Comparison of ENCODE assay signal across 17 cellular contexts in the genomic region with DNA sequence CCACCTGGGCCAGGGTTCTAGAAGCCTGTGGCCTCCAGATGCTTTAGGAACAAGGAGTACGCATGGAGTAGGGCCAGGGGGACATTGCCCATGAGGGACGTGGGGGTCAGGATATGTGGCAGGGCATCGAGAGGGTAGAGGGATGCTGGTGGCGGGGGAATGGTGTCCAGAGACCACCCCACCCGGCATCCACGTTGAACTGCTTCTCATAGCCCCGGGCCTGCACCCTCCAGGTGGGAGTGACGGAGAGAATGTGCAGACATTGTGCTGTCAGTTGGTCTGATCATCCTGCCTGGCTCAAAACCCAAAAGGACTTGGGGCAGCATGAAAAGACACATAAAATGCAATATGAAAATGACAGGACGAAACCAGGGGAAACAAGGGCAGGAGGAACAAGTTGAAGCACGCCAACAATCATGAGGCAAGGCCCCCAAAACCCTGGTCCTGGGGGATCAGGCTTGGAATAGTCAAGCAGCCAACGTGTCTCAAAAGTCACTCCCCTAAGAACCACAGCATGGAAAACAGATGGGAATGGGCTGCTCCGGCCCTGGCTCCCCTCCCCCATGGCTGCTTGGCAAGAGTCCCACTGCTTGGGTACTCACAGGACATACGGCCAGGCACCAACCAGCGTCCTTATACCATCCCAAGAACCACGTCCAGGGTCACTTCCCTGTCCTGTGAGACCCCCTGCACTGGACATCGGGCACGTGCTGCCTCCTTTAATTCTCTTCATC.
DNase-seq lines count a peak whose midpoint lies in the region; ATAC-seq and TF ChIP-seq lines count a peak whose summit lies in the region.
"Had no signal": no experiment of that assay in that cellular context is flagged by ENCODE, and none has a peak within 500 bp of the region (broad histone marks: within the 10 kb centered on the region; RNA-seq: fewer than 3 reads in every experiment).

No MANE protein-coding gene starts in this region.

- TF ChIP-seq POLR2A in esophagus muscularis mucosa (IDR thresholded peaks at IDR 0.05; ENCODE audit: low read depth), result no peak
- TF ChIP-seq POLR2A in spleen (IDR thresholded peaks at IDR 0.05), result no peak

- WGBS in esophagus muscularis mucosa, result 74% methylated on average over 15 of the region's 17 CpGs
- WGBS in spleen, 5 donors, result 72 to 85% (median 83%) methylated on average over 17 of the region's 17 CpGs

- peaks cover 4% of the 10 kb centered on the region for H3K27me3 Mint-ChIP-seq in activated CD4-positive, alpha-beta memory T cell treated with anti-CD3 and anti-CD28 coated beads, Interleukin-2, amount 10 ng/mL, durations not matched to agents 7 days and 5 days
- H3K27me3 Mint-ChIP-seq in activated CD4-positive, alpha-beta memory T cell treated with anti-CD3 and anti-CD28 coated beads for 36 hours, result peaks cover 8% of the 10 kb centered on the region

- peak; percentile 14 for DNase-seq in activated CD4-positive, alpha-beta memory T cell treated with anti-CD3 and anti-CD28 coated beads, Interleukin-2, amount 10 ng/mL, durations not matched to agents 7 days and 5 days
- no peak for DNase-seq in activated CD4-positive, alpha-beta memory T cell treated with anti-CD3 and anti-CD28 coated beads for 36 hours
- peak; percentile 17 to 84 for DNase-seq in NCI-H524 (lab: John Stamatoyannopoulos, UW)
- DNase-seq in esophagus muscularis mucosa (ENCODE audit: extremely low spot score), result peak; percentile 83
- DNase-seq in spleen, result peak; percentile 56
- no peak for DNase-seq in stimulated activated naive CD4-positive, alpha-beta T cell treated with Interleukin-2 at 50 U/mL for 16 hours (lab: John Stamatoyannopoulos, UW)
- no peak for DNase-seq in WERI-Rb-1
- DNase-seq: C1 segment of cervical spinal cord; NCI-H1105; NCI-H1694 treated with DMSO at 0.1 percent for 48 hours; NCI-H2107; NCI-H2227 treated with DMSO at 0.1 percent for 48 hours; NCI-H526; NK-92 treated with Interleukin-12 subunit alpha and Interleukin-12 subunit beta, amount 100 ng/mL, for 24 hours; SIG-M5 had no signal

- no peaks in the 10 kb centered on the region for H3K9me3 Mint-ChIP-seq in activated CD4-positive, alpha-beta memory T cell treated with anti-CD3 and anti-CD28 coated beads, Interleukin-2, amount 10 ng/mL, durations not matched to agents 7 days and 5 days
- no peaks in the 10 kb centered on the region for H3K9me3 Mint-ChIP-seq in activated CD4-positive, alpha-beta memory T cell treated with anti-CD3 and anti-CD28 coated beads for 36 hours

- TF ChIP-seq CTCF in esophagus muscularis mucosa (IDR thresholded peaks at IDR 0.05) (no peak), spleen (IDR thresholded peaks at IDR 0.05 in 8 of 11, conservative IDR thresholded peaks at IDR 0.05 in 3 of 11) (no peak), WERI-Rb-1 (IDR thresholded peaks at IDR 0.05; ENCODE audit: low read depth, low read length) (no peak)

- POLR2A ChIA-PET in activated CD4-positive, alpha-beta memory T cell treated with anti-CD3 and anti-CD28 coated beads, Interleukin-2, amount 10 ng/mL, durations not matched to agents 7 days and 5 days (lab: Charles Lee), result no interaction called here
- POLR2A ChIA-PET in activated CD4-positive, alpha-beta memory T cell treated with anti-CD3 and anti-CD28 coated beads for 36 hours (lab: Charles Lee), result no interaction called here

- H3K27me3 ChIP-seq in esophagus muscularis mucosa (no peaks in the 10 kb centered on the region), spleen (replicated peaks in 1 of 7) (peaks cover 0 to 30% (median 0%) of the 10 kb centered on the region in 7 donors), WERI-Rb-1 (ENCODE audit: insufficient read depth, low read depth, severe bottlenecking) (no peaks in the 10 kb centered on the region)

- peaks cover 0 to 2% (median 0%) of the 10 kb centered on the region in 4 donors for H3K4me1 ChIP-seq in esophagus muscularis mucosa
- no peaks in the 10 kb centered on the region for H3K4me1 ChIP-seq in spleen
- H3K4me1 ChIP-seq: HAP-1 had no signal

- H3K4me3 ChIP-seq in esophagus muscularis mucosa, result no peak overlapping the region
- H3K4me3 ChIP-seq in spleen, result no peak overlapping the region
- no peak overlapping the region for H3K4me3 ChIP-seq in WERI-Rb-1 (ENCODE audit: low read depth, low read length)
- H3K4me3 ChIP-seq: HAP-1 had no signal

- H3K27ac ChIP-seq in esophagus muscularis mucosa (replicated peaks in 1 of 4) (no peak overlapping the region), spleen (no peak overlapping the region), WERI-Rb-1 (no peak overlapping the region)

- ATAC-seq in HG02938 (IDR thresholded peaks at IDR 0.05; ENCODE audit: unreplicated experiment), result no peak

- CTCF ChIA-PET in activated CD4-positive, alpha-beta memory T cell treated with anti-CD3 and anti-CD28 coated beads, Interleukin-2, amount 10 ng/mL, durations not matched to agents 7 days and 5 days (lab: Charles Lee), result no interaction called here
- CTCF ChIA-PET in activated CD4-positive, alpha-beta memory T cell treated with anti-CD3 and anti-CD28 coated beads for 36 hours (lab: Charles Lee), result no interaction called here

- no peak overlapping the region for H3K27ac Mint-ChIP-seq in activated CD4-positive, alpha-beta memory T cell treated with anti-CD3 and anti-CD28 coated beads, Interleukin-2, amount 10 ng/mL, durations not matched to agents 7 days and 5 days
- no peak overlapping the region for H3K27ac Mint-ChIP-seq in activated CD4-positive, alpha-beta memory T cell treated with anti-CD3 and anti-CD28 coated beads for 36 hours

- TF ChIP-seq EP300 in esophagus muscularis mucosa (IDR thresholded peaks at IDR 0.05), result no peak

- H3K4me1 Mint-ChIP-seq in activated CD4-positive, alpha-beta memory T cell treated with anti-CD3 and anti-CD28 coated beads, Interleukin-2, amount 10 ng/mL, durations not matched to agents 7 days and 5 days, result no peaks in the 10 kb centered on the region
- H3K4me1 Mint-ChIP-seq in activated CD4-positive, alpha-beta memory T cell treated with anti-CD3 and anti-CD28 coated beads for 36 hours (ENCODE audit: low read depth), result no peaks in the 10 kb centered on the region

- H3K9me3 ChIP-seq in esophagus muscularis mucosa, result no peaks in the 10 kb centered on the region
- no peaks in the 10 kb centered on the region for H3K9me3 ChIP-seq in spleen
- H3K9me3 ChIP-seq in WERI-Rb-1 (ENCODE audit: severe bottlenecking), result no peaks in the 10 kb centered on the region
- H3K9me3 ChIP-seq: HAP-1 had no signal

- no peaks in the 10 kb centered on the region for H3K36me3 ChIP-seq in esophagus muscularis mucosa
- H3K36me3 ChIP-seq in spleen, result no peaks in the 10 kb centered on the region
- H3K36me3 ChIP-seq in WERI-Rb-1, result no peaks in the 10 kb centered on the region
- H3K36me3 ChIP-seq: HAP-1 had no signal

- H3K4me3 Mint-ChIP-seq in activated CD4-positive, alpha-beta memory T cell treated with anti-CD3 and anti-CD28 coated beads, Interleukin-2, amount 10 ng/mL, durations not matched to agents 7 days and 5 days, result no peak overlapping the region
- H3K4me3 Mint-ChIP-seq in activated CD4-positive, alpha-beta memory T cell treated with anti-CD3 and anti-CD28 coated beads for 36 hours, result no peak overlapping the region

- H3K36me3 Mint-ChIP-seq in activated CD4-positive, alpha-beta memory T cell treated with anti-CD3 and anti-CD28 coated beads, Interleukin-2, amount 10 ng/mL, durations not matched to agents 7 days and 5 days (ENCODE audit: low read depth), result no peaks in the 10 kb centered on the region
- H3K36me3 Mint-ChIP-seq in activated CD4-positive, alpha-beta memory T cell treated with anti-CD3 and anti-CD28 coated beads for 36 hours, result no peaks in the 10 kb centered on the region

- intact Hi-C loops in activated CD4-positive, alpha-beta memory T cell treated with anti-CD3 and anti-CD28 coated beads for 36 hours (cut with micrococcal nuclease), result no loop called here
- intact Hi-C loops in esophagus muscularis mucosa (cut with DNase I) (no loop called here), spleen (cut with DNase I; ENCODE audit: low total_unique reads) (no loop called here)

Comparison
In these comparisons a context has a peak if more than half of its experiments do, and no peak if none do; other contexts are left out.
1. DNase-seq: peak in activated CD4-positive, alpha-beta memory T cell treated with anti-CD3 and anti-CD28 coated beads, Interleukin-2, amount 10 ng/mL, durations not matched to agents 7 days and 5 days (single experiment), NCI-H524 (2 of 2), esophagus muscularis mucosa (single experiment) and spleen (single experiment); none in activated CD4-positive, alpha-beta memory T cell treated with anti-CD3 and anti-CD28 coated beads for 36 hours (single experiment), stimulated activated naive CD4-positive, alpha-beta T cell treated with Interleukin-2 at 50 U/mL for 16 hours (single experiment) and WERI-Rb-1 (single experiment).